Comparison of ENCODE assay signal across 18 cellular contexts in the genomic region with DNA sequence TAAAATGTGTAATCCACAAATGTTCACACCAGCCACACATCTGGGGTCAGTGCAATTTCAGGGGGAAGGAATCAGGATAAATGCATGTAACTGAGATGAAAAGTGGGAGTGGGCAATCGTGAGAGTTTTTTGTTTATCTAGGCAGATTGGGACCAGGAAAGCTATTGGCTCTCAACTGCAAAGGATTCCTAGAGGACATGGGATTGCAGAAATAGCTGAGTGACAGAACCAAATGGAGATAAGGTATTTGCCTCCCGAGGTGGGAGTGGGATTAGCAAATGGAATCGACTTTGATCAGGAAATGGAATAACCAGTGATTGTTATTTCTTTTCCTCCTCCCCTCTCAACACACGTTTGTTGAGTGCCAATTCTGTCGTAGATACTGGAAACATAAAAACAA. TPM values are rescaled to one million over a fixed set of nuclear protein-coding genes. Genes with fewer than 3 reads are reported as not detected.
DNase-seq lines count a peak whose midpoint lies in the region; ATAC-seq and TF ChIP-seq lines count a peak whose summit lies in the region.
"Had no signal": no experiment of that assay in that cellular context is flagged by ENCODE, and none has a peak within 500 bp of the region (broad histone marks: within the 10 kb centered on the region; RNA-seq: fewer than 3 reads in every experiment).

No MANE protein-coding gene starts in this region.

- no peak overlapping the region for H2AFZ ChIP-seq in neuron (ENCODE audit: low read depth, low read length)

- H3K9me3 ChIP-seq in cardiac muscle cell (ENCODE audit: low read depth) (no peaks in the 10 kb centered on the region), endodermal cell (ENCODE audit: control insufficient read depth, low read length) (no peaks in the 10 kb centered on the region), neuron (ENCODE audit: low read length) (no peaks in the 10 kb centered on the region)

- H3K27me3 ChIP-seq in cardiac muscle cell: no peaks in the 10 kb centered on the region
- no peaks in the 10 kb centered on the region for H3K27me3 ChIP-seq in endodermal cell (ENCODE audit: control insufficient read depth, insufficient read depth, low read length, poor library complexity, severe bottlenecking)
- no peaks in the 10 kb centered on the region for H3K27me3 ChIP-seq in neuron (ENCODE audit: insufficient read depth, low read length)

- no peaks in the 10 kb centered on the region for H3K27me3 Mint-ChIP-seq in endodermal cell (ENCODE audit: insufficient read depth)
- H3K27me3 Mint-ChIP-seq: CD4-positive, CD25-positive, alpha-beta regulatory T cell had no signal

- H3K36me3 ChIP-seq in cardiac muscle cell (no peaks in the 10 kb centered on the region), endodermal cell (ENCODE audit: control insufficient read depth, insufficient read depth, low read length) (no peaks in the 10 kb centered on the region), neuron (ENCODE audit: insufficient read depth, low read length) (no peaks in the 10 kb centered on the region)

- H3K4me3 ChIP-seq in cardiac muscle cell: no peak overlapping the region
- H3K4me3 ChIP-seq in endodermal cell (ENCODE audit: low read length): no peak overlapping the region
- peak overlapping the region; percentile 16 for H3K4me3 ChIP-seq in neuron (ENCODE audit: low read length)
- H3K4me3 ChIP-seq: K562 had no signal

- no peaks in the 10 kb centered on the region for H3K36me3 Mint-ChIP-seq in endodermal cell (ENCODE audit: low read depth)
- H3K36me3 Mint-ChIP-seq: CD4-positive, CD25-positive, alpha-beta regulatory T cell had no signal

- DNase-seq in cardiac muscle cell (ENCODE audit: low read depth in 1 of 2, low spot score in 1 of 2) (no peak), Right ventricle myocardium inferior (ENCODE audit: missing footprints) (no peak), endodermal cell (no peak), left colon (no peak), GM20000 (ENCODE audit: low spot score) (no peak), COLO829 (ENCODE audit: low spot score) (no peak)
- DNase-seq: 8988T; CD4-positive, CD25-positive, alpha-beta regulatory T cell; GF-D8; NK-92 treated with Interleukin-12 subunit alpha and Interleukin-12 subunit beta, amount 100 ng/mL, for 24 hours; Right ventricle myocardium superior had no signal

- intact Hi-C loops in Right ventricle myocardium inferior (cut with DNase I) (loop anchor here (5.0 kb wide), 3 partner anchors 68 to 417 kb away; a partner anchor contains a TSS), left colon (cut with DNase I, micrococcal nuclease) (no loop called here)

- no peak overlapping the region for H3K9ac ChIP-seq in endodermal cell (ENCODE audit: extremely low read depth, low read length, poor library complexity, severe bottlenecking)

- WGBS in endodermal cell (ENCODE audit: insufficient coverage in 1 of 2, insufficient read length in 1 of 2), 2 experiments: 43% methylated on average over 2 of the region's 5 CpGs; no CpG with 5 or more reads in 1 of the 2 experiments

- ATAC-seq in Right ventricle myocardium inferior (no peak), HG03565 (IDR thresholded peaks at IDR 0.05; ENCODE audit: unreplicated experiment) (no peak), left colon (no peak)
- ATAC-seq: K562 had no signal

- no peak overlapping the region for H3K27ac Mint-ChIP-seq in endodermal cell

- no peak overlapping the region for H3K4me3 Mint-ChIP-seq in endodermal cell

- TF ChIP-seq CTCF in cardiac muscle cell (IDR thresholded peaks at IDR 0.05; ENCODE audit: low read depth, low read length): no peak
- TF ChIP-seq CTCF in endodermal cell (conservative IDR thresholded peaks at IDR 0.05): no peak
- no peak for TF ChIP-seq CTCF in GM20000 (IDR thresholded peaks at IDR 0.05; ENCODE audit: extremely low read depth, missing control alignments)

- peaks cover 10% of the 10 kb centered on the region for H3K4me1 Mint-ChIP-seq in endodermal cell

- peaks cover 62% of the 10 kb centered on the region for H3K9me3 Mint-ChIP-seq in endodermal cell

- H3K4me1 ChIP-seq in cardiac muscle cell (ENCODE audit: low read depth) (peaks cover 13% of the 10 kb centered on the region), endodermal cell (ENCODE audit: control insufficient read depth, insufficient read depth, low read length) (peaks cover 4% of the 10 kb centered on the region), neuron (ENCODE audit: insufficient read depth, low read length) (peaks cover 16% of the 10 kb centered on the region)

- H3K27ac ChIP-seq in cardiac muscle cell (peak overlapping the region; percentile 97), endodermal cell (ENCODE audit: low read depth, low read length) (peak overlapping the region; percentile 95)

RNA-seq across cellular contexts. Expression of a gene that starts 38.9 kb away (rescaled TPM):
- total RNA-seq in cardiac muscle cell: not detected in 2 replicates
- polyA plus RNA-seq in cardiac muscle cell: not detected in 2 replicates
- not detected for total RNA-seq in Right ventricle myocardium inferior
- 1 to 10 TPM in 1 of 2 donors, under 1 TPM in 1; 0.91 to 1.4 TPM for total RNA-seq in endodermal cell
- polyA plus RNA-seq in endodermal cell (2013, experiment 1 of 2): 0.36 TPM
- 0.37 TPM for polyA plus RNA-seq in endodermal cell (2013, experiment 2 of 2)
- total RNA-seq in left colon: 10 to 100 TPM; 67.9 to 72.6 TPM
- total RNA-seq: CD4-positive, CD25-positive, alpha-beta regulatory T cell; H1; NCI-H460; OCI-LY7; Right ventricle myocardium superior had no signal
- polyA plus RNA-seq: AG04450; CD4-positive, CD25-positive, alpha-beta regulatory T cell; K562 had no signal

RNA-seq across cellular contexts. Expression of a gene that starts 39.5 kb away (rescaled TPM):
- total RNA-seq in cardiac muscle cell (7.4 and 10.2 TPM in 2 replicates), Right ventricle myocardium inferior (0.49 TPM), endodermal cell (1 to 10 TPM; 1.3 to 3.0 TPM), left colon (1 to 10 TPM in 1 of 2 donors, under 1 TPM in 1; 0.67 to 1.1 TPM)
- 6.4 and 8.1 TPM in 2 replicates for polyA plus RNA-seq in cardiac muscle cell
- 22.8 TPM for polyA plus RNA-seq in endodermal cell (2013, experiment 1 of 2)
- 22.0 TPM for polyA plus RNA-seq in endodermal cell (2013, experiment 2 of 2)

Comparison
In these comparisons a context has a peak if more than half of its experiments do, and no peak if none do; other contexts are left out.
1. RNA of a gene that starts 38.9 kb away (total RNA-seq): 67.9 to 72.6 TPM in left colon; 0.91 to 1.4 TPM in endodermal cell, not detected in cardiac muscle cell and not detected in Right ventricle myocardium inferior (single experiment); every median in the first group is over 10 times any median in the second.